ENCODE assay signal across 22 cellular contexts in the genomic region with DNA sequence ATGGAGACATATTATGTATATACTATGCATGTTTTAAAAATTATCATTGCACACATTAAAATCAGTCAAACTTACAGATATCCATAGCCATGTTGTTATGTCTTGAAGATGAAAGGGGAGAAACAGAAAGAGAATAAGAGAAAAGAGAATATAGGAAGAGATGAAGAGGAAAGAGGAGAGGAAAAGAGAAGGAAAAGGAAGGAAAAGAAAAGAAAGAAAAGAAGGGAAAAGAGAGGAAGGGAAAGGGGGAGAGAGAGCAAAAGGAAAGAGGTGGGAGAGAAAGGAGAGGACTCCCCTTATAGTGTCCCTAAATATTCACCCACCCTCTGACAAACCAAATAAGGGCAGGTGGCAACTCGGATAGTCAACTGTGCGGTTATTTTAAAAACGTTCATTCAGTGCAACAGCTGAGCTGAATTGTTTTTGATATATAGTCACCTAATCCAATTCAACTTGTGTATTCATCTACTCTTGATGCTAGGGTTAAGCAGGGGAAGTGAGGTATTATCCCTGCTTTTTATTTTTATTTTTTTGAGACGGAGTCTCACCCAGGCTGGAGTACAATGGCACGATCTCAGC. TPM values are rescaled to one million over a fixed set of nuclear protein-coding genes. Genes with fewer than 3 reads are reported as not detected.
DNase-seq lines count a peak whose midpoint lies in the region; ATAC-seq and TF ChIP-seq lines count a peak whose summit lies in the region.
"Had no signal": no experiment of that assay in that cellular context is flagged by ENCODE, and none has a peak within 500 bp of the region (broad histone marks: within the 10 kb centered on the region; RNA-seq: fewer than 3 reads in every experiment).

No MANE protein-coding gene starts in this region.

- no peaks in the 10 kb centered on the region for H3K27me3 Mint-ChIP-seq in mesothelial cell of epicardium (ENCODE audit: low read depth)
- H3K27me3 Mint-ChIP-seq in stimulated activated memory B cell treated with anti-CD40 and anti-IgM and Interleukin-4, amounts not matched to agents 10 μg/mL and 1 μg/mL and 100 μg/mL, for 72 hours, result no peaks in the 10 kb centered on the region
- H3K27me3 Mint-ChIP-seq: activated B cell treated with CpG ODN at 0.5 μM for 24 hours; activated naive CD8-positive, alpha-beta T cell treated with anti-CD3 and anti-CD28 coated beads for 36 hours; CD4-positive, alpha-beta memory T cell had no signal

- H3K27ac Mint-ChIP-seq in mesothelial cell of epicardium, result peak overlapping the region; percentile 63
- no peak overlapping the region for H3K27ac Mint-ChIP-seq in stimulated activated memory B cell treated with anti-CD40 and anti-IgM and Interleukin-4, amounts not matched to agents 10 μg/mL and 1 μg/mL and 100 μg/mL, for 72 hours
- H3K27ac Mint-ChIP-seq: activated B cell treated with CpG ODN at 0.5 μM for 24 hours; activated naive CD8-positive, alpha-beta T cell treated with anti-CD3 and anti-CD28 coated beads for 36 hours; activated T-helper 2 cell treated with anti-CD3 and anti-CD28 coated beads, Interferon-gamma antibody, Interleukin-2, Interleukin-4, amounts not matched to agents 10 μg/mL and 5 μg/mL and 100 μg/mL, durations not matched to agents 14 hours and 24 hours and 36 hours had no signal

- no peak overlapping the region for H3K27ac ChIP-seq in HEK293 (ENCODE audit: extremely low read depth, low read depth, low read length)
- peak overlapping the region; percentile 65 to 79 for H3K27ac ChIP-seq in ascending aorta
- peak overlapping the region in 4 of 5 donors; percentile 58 to 90 (median 80) for H3K27ac ChIP-seq in stomach
- H3K27ac ChIP-seq in lower lobe of right lung, result no peak overlapping the region

- H3K36me3 ChIP-seq in HEK293 (ENCODE audit: control insufficient read depth in 2 of 2, insufficient read depth in 1 of 2, low read length in 2 of 2) (no peaks in the 10 kb centered on the region), ascending aorta (no peaks in the 10 kb centered on the region), stomach (no peaks in the 10 kb centered on the region), mucosa of descending colon (ENCODE audit: low read depth) (no peaks in the 10 kb centered on the region), lower lobe of right lung (no peaks in the 10 kb centered on the region)
- H3K36me3 ChIP-seq: HAP-1, prostate gland had no signal

- TF ChIP-seq CTCF in HEK293 (tag by site-specific recombination; IDR thresholded peaks at IDR 0.05) (no peak), ascending aorta (IDR thresholded peaks at IDR 0.05) (no peak), mesothelial cell of epicardium (IDR thresholded peaks at IDR 0.05; ENCODE audit: unreplicated experiment) (no peak), stomach (IDR thresholded peaks at IDR 0.05) (no peak), mucosa of descending colon (IDR thresholded peaks at IDR 0.05) (no peak), lower lobe of right lung (IDR thresholded peaks at IDR 0.05) (no peak)

- DNase-seq in ascending aorta (ENCODE audit: low spot score in 2 of 2) (no peak), mesothelial cell of epicardium (ENCODE audit: low spot score in 2 of 2, unreplicated experiment in 2 of 2) (no peak), stomach (no peak), mucosa of descending colon (no peak), lower lobe of right lung (no peak)
- DNase-seq: activated B cell treated with CpG ODN at 0.5 μM for 24 hours; activated CD4-positive, alpha-beta T cell treated with anti-CD3 and anti-CD28 coated beads, Interleukin-2, amount 50 U/mL, for 48 hours; activated CD8-positive, alpha-beta memory T cell treated with anti-CD3 and anti-CD28 coated beads, Interleukin-2, amount 50 U/mL, for 48 hours; activated naive CD8-positive, alpha-beta T cell treated with anti-CD3 and anti-CD28 coated beads for 36 hours; CD4-positive, alpha-beta memory T cell; effector memory CD8-positive, alpha-beta T cell; GDM1; IMR-90; NCI-H510A treated with DMSO at 0.1 percent for 48 hours; stimulated activated CD4-positive, alpha-beta T cell treated with anti-CD3 and anti-CD28 coated beads, Interleukin-12 subunit alpha, Interleukin-12 subunit beta, amount 100 ng/mL, for 4 hours; stimulated activated CD4-positive, alpha-beta T cell treated with anti-CD3 and anti-CD28 coated beads, Interleukin-4, amount 100 ng/mL, for 4 hours had no signal

- 59 to 88% (median 83%) methylated on average over 5 of the region's 5 CpGs for WGBS in stomach, 5 donors

- no peaks in the 10 kb centered on the region for H3K9me3 ChIP-seq in HEK293 (ENCODE audit: control insufficient read depth, insufficient read depth, low read depth, low read length)
- H3K9me3 ChIP-seq in ascending aorta, result no peaks in the 10 kb centered on the region
- H3K9me3 ChIP-seq in stomach, result no peaks in the 10 kb centered on the region
- no peaks in the 10 kb centered on the region for H3K9me3 ChIP-seq in mucosa of descending colon
- no peaks in the 10 kb centered on the region for H3K9me3 ChIP-seq in lower lobe of right lung
- H3K9me3 ChIP-seq: HAP-1, prostate gland had no signal

- intact Hi-C loops in ascending aorta (cut with DNase I), result loop anchor here (2.0 to 5.0 kb wide), 2 partner anchors 29 to 42 kb away; no protein-coding TSS in a partner anchor
- intact Hi-C loops in stomach (cut with DNase I; ENCODE audit: low total_unique reads), result no loop called here
- intact Hi-C loops in mucosa of descending colon (cut with DNase I, micrococcal nuclease), result no loop called here
- intact Hi-C loops in lower lobe of right lung (cut with DNase I), result no loop called here

- POLR2A ChIA-PET in HEK293 (lab: Yijun Ruan, JAX), result no interaction called here

- CTCF ChIA-PET in HEK293 (lab: Yijun Ruan, JAX), result interaction anchor here (0.9 kb wide), 1 partner anchor 40 kb away, joined by 3 read pairs; no protein-coding TSS in a partner anchor

- H3K4me3 ChIP-seq in HEK293 (ENCODE audit: low read depth, low read length) (no peak overlapping the region), ascending aorta (no peak overlapping the region), stomach (no peak overlapping the region), mucosa of descending colon (no peak overlapping the region), lower lobe of right lung (no peak overlapping the region)
- H3K4me3 ChIP-seq: HAP-1, prostate gland had no signal

- no peaks in the 10 kb centered on the region for H3K27me3 ChIP-seq in ascending aorta
- H3K27me3 ChIP-seq in stomach, result no peaks in the 10 kb centered on the region
- H3K27me3 ChIP-seq in lower lobe of right lung (ENCODE audit: low read depth), result no peaks in the 10 kb centered on the region

- no peaks in the 10 kb centered on the region for H3K9me3 Mint-ChIP-seq in mesothelial cell of epicardium
- H3K9me3 Mint-ChIP-seq in stimulated activated memory B cell treated with anti-CD40 and anti-IgM and Interleukin-4, amounts not matched to agents 10 μg/mL and 1 μg/mL and 100 μg/mL, for 72 hours, result no peaks in the 10 kb centered on the region
- H3K9me3 Mint-ChIP-seq: activated B cell treated with CpG ODN at 0.5 μM for 24 hours; activated naive CD8-positive, alpha-beta T cell treated with anti-CD3 and anti-CD28 coated beads for 36 hours; activated T-helper 2 cell treated with anti-CD3 and anti-CD28 coated beads, Interferon-gamma antibody, Interleukin-2, Interleukin-4, amounts not matched to agents 10 μg/mL and 5 μg/mL and 100 μg/mL, durations not matched to agents 14 hours and 24 hours and 36 hours; CD4-positive, alpha-beta memory T cell; effector memory CD8-positive, alpha-beta T cell had no signal

- no peak for ATAC-seq in stimulated activated memory B cell treated with anti-CD40 and anti-IgM and Interleukin-4, amounts not matched to agents 10 μg/mL and 1 μg/mL and 100 μg/mL, for 72 hours
- ATAC-seq in mucosa of descending colon, result no peak
- ATAC-seq in lower lobe of right lung, result no peak
- ATAC-seq: effector memory CD8-positive, alpha-beta T cell had no signal

- H3K4me1 ChIP-seq in HEK293 (ENCODE audit: control insufficient read depth, insufficient read depth, low read length) (peaks cover 18% of the 10 kb centered on the region), ascending aorta (peaks cover 2 to 59% of the 10 kb centered on the region in 2 donors), stomach (peaks cover 14 to 60% (median 33%) of the 10 kb centered on the region in 4 donors), mucosa of descending colon (ENCODE audit: low read depth) (peaks cover 38% of the 10 kb centered on the region), lower lobe of right lung (peaks cover 37% of the 10 kb centered on the region)
- H3K4me1 ChIP-seq: prostate gland had no signal

- peaks cover 4% of the 10 kb centered on the region for H3K36me3 Mint-ChIP-seq in mesothelial cell of epicardium
- H3K36me3 Mint-ChIP-seq in stimulated activated memory B cell treated with anti-CD40 and anti-IgM and Interleukin-4, amounts not matched to agents 10 μg/mL and 1 μg/mL and 100 μg/mL, for 72 hours, result no peaks in the 10 kb centered on the region

- H3K4me3 Mint-ChIP-seq in mesothelial cell of epicardium, result no peak overlapping the region
- H3K4me3 Mint-ChIP-seq in stimulated activated memory B cell treated with anti-CD40 and anti-IgM and Interleukin-4, amounts not matched to agents 10 μg/mL and 1 μg/mL and 100 μg/mL, for 72 hours, result no peak overlapping the region
- H3K4me3 Mint-ChIP-seq: activated B cell treated with CpG ODN at 0.5 μM for 24 hours; activated naive CD8-positive, alpha-beta T cell treated with anti-CD3 and anti-CD28 coated beads for 36 hours; CD4-positive, alpha-beta memory T cell; effector memory CD8-positive, alpha-beta T cell; neural crest cell had no signal

- peaks cover 42% of the 10 kb centered on the region for H3K4me1 Mint-ChIP-seq in mesothelial cell of epicardium
- H3K4me1 Mint-ChIP-seq in stimulated activated memory B cell treated with anti-CD40 and anti-IgM and Interleukin-4, amounts not matched to agents 10 μg/mL and 1 μg/mL and 100 μg/mL, for 72 hours, result no peaks in the 10 kb centered on the region
- H3K4me1 Mint-ChIP-seq: activated B cell treated with CpG ODN at 0.5 μM for 24 hours had no signal

- TF ChIP-seq EP300 in stomach (IDR thresholded peaks at IDR 0.05), result no peak

- no peak for TF ChIP-seq POLR2A in stomach (IDR thresholded peaks at IDR 0.05)

TF ChIP-seq in HEK293, 187 proteins besides CTCF, POLR2A, EP300 and RAD21:
- TF ChIP-seq ZNF366 (tag by site-specific recombination; conservative IDR thresholded peaks at IDR 0.05) (peak; percentile 78), ZNF785 (tag by site-specific recombination; IDR thresholded peaks at IDR 0.05) (no peak), PRDM1 (tag by site-specific recombination; IDR thresholded peaks at IDR 0.05) (peak; percentile 98)
TF ChIP-seq in HEK293: peak in this region for 2.

RNA-seq across cellular contexts. Expression of gene SVIL, which starts 14.6 kb away (rescaled TPM):
- total RNA-seq in ascending aorta, result 94.7 TPM
- total RNA-seq in mesothelial cell of epicardium, result 281 to 302 TPM (median 293 TPM) in 3 replicates
- 100 to 1,000 TPM in 4 of 5 donors, 10 to 100 TPM in 1; 95.9 to 400 (median 131) TPM for total RNA-seq in stomach
- polyA plus RNA-seq in stomach, result 10 to 100 TPM in 1 of 3 donors, 1 to 10 TPM in 2; 6.8 to 32.4 (median 7.5) TPM
- 1,000 to 10,000 TPM in 1 of 3 donors, 10 to 100 TPM in 2; 67.6 to 1,278 (median 86.0) TPM for total RNA-seq in mucosa of descending colon
- total RNA-seq in lower lobe of right lung, result 118 TPM

Comparison
In these comparisons a context has a peak if more than half of its experiments do, and no peak if none do; other contexts are left out.
1. H3K27ac ChIP-seq: peak in ascending aorta (2 of 2) and stomach (4 of 5); none in HEK293 (single experiment) and lower lobe of right lung (single experiment).